8 cellular contexts compared by ENCODE assay signal in the genomic region with DNA sequence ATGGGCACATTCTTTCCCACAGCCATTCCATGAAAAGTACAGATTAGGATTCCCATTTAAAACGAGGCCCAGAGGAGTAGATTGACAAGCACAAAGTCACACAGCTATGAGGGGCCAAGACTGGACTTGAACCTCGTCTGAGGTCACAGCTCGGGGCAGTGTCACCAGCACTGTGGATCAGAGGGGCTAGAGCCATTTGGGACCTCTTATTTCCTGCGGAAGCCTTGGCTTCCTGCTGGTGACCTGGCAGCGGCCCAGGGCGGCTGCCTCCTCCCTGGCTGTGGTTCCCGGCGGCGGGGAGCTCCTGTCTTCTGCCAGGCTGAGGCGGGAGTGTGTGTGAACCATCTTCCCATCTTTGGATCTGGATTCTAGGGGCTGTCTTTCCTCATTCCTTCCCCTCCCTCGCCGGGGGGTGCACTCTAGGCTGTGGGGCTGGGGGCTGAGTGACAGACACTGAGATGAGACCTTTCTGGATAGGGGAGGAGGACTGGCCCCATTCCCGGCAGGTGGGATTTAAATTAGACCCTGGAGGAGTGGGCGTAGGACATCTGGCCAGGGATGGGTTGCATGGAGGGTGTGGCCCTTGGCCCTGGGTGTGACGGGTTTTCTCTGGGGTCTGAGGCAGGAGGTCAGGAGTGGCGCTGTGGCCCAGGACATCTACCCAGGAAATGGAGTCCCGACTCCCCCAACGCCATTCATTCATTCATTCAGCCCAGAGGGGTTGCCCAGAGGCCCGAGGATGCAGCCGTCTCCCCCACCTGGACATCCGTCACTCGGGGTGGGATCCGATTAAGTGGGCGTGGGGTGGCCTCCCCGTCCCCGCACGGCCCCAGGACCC. TPM values are rescaled to one million over a fixed set of nuclear protein-coding genes. Genes with fewer than 3 reads are reported as not detected.
DNase-seq lines count a peak whose midpoint lies in the region; ATAC-seq, FAIRE-seq and TF ChIP-seq lines count a peak whose summit lies in the region.

No MANE protein-coding gene starts in this region.

- peak overlapping the region in 1 of 4 donors; percentile 22 for H3K27ac ChIP-seq in pancreas

- no peak overlapping the region for H3K27ac Mint-ChIP-seq in activated T-cell treated with anti-CD3 and anti-CD28 coated beads, Interleukin-2, amount 50 U/mL, for 72 hours

- no peaks in the 10 kb centered on the region for H3K9me3 ChIP-seq in pancreas

- WGBS in pancreas, 2 donors, result 2 to 3% methylated on average over 26 to 27 of the region's 27 CpGs

- FAIRE-seq in pancreas (lab: Jason Lieb, UNC), result no peak

- peaks cover 20% of the 10 kb centered on the region for H3K4me1 Mint-ChIP-seq in activated T-cell treated with anti-CD3 and anti-CD28 coated beads, Interleukin-2, amount 50 U/mL, for 72 hours (ENCODE audit: low read depth)

- H3K27me3 Mint-ChIP-seq in activated T-cell treated with anti-CD3 and anti-CD28 coated beads, Interleukin-2, amount 50 U/mL, for 72 hours (ENCODE audit: low read depth), result no peaks in the 10 kb centered on the region

- peak; percentile 15 for DNase-seq in activated CD4-positive, alpha-beta T cell treated with anti-CD3 and anti-CD28 coated beads for 48 hours
- DNase-seq in activated CD4-positive, alpha-beta T cell treated with anti-CD3 and anti-CD28 coated beads, Interleukin-2, amount 50 U/mL, for 1 hour, result no peak
- peak; percentile 46 for DNase-seq in LHCN-M2 (ENCODE audit: low read depth)
- DNase-seq in activated T-cell treated with anti-CD3 and anti-CD28 coated beads, Interleukin-2, amount 50 U/mL, for 72 hours, result peak; percentile 7 to 21
- DNase-seq in globus pallidus (ENCODE audit: low spot score), result peak; percentile 7
- peak; percentile 41 to 83 (median 64) for DNase-seq in pancreas
- no peak for DNase-seq in NCI-H524 treated with DMSO at 0.1 percent for 48 hours (lab: John Stamatoyannopoulos, UW)
- no peak for DNase-seq in hippocampal formation (lab: John Stamatoyannopoulos, UW)

- H3K9me3 Mint-ChIP-seq in activated T-cell treated with anti-CD3 and anti-CD28 coated beads, Interleukin-2, amount 50 U/mL, for 72 hours, result no peaks in the 10 kb centered on the region

- no peaks in the 10 kb centered on the region for H3K36me3 ChIP-seq in pancreas

- H3K27me3 ChIP-seq in pancreas, result no peaks in the 10 kb centered on the region

- H3K36me3 Mint-ChIP-seq in activated T-cell treated with anti-CD3 and anti-CD28 coated beads, Interleukin-2, amount 50 U/mL, for 72 hours (ENCODE audit: insufficient read depth in 2 of 2), result no peaks in the 10 kb centered on the region

- intact Hi-C loops in pancreas (cut with DNase I), result no loop called here

- TF ChIP-seq CTCF in pancreas (IDR thresholded peaks at IDR 0.05), result no peak

- no peak for ATAC-seq in activated T-cell treated with anti-CD3 and anti-CD28 coated beads, Interleukin-2, amount 50 U/mL, for 72 hours (replicated peaks in 1 of 2)
- ATAC-seq in pancreas, result peak in 3 of 4 donors; percentile 29 to 36 (median 34)

- H3K4me1 ChIP-seq in pancreas, result peaks cover 6 to 35% (median 18%) of the 10 kb centered on the region in 3 donors

- H3K4me3 ChIP-seq in pancreas, result peak overlapping the region; percentile 76 to 97 (median 92)

- peak overlapping the region; percentile 79 to 84 for H3K4me3 Mint-ChIP-seq in activated T-cell treated with anti-CD3 and anti-CD28 coated beads, Interleukin-2, amount 50 U/mL, for 72 hours

RNA-seq across cellular contexts. Expression of a gene that starts 0.9 kb away (rescaled TPM):
- total RNA-seq in LHCN-M2 (2014; rRNA removed) (167 and 211 TPM in 2 replicates), pancreas (10 to 100 TPM; 44.0 to 64.1 (median 52.6) TPM)
- polyA plus RNA-seq in LHCN-M2 (2012), result 168 TPM
- total RNA-seq in activated T-cell treated with anti-CD3 and anti-CD28 coated beads, Interleukin-2, amount 50 U/mL, for 72 hours, result 10 to 100 TPM; 22.2 to 23.8 TPM
- polyA plus RNA-seq in pancreas, result 10 to 100 TPM; 33.2 to 38.0 TPM

RNA-seq across cellular contexts. Expression of a gene that starts 30.4 kb away (rescaled TPM):
- total RNA-seq in LHCN-M2 (2014; rRNA removed), result 5.8 and 12.9 TPM in 2 replicates
- 13.3 TPM for polyA plus RNA-seq in LHCN-M2 (2012)
- total RNA-seq in activated T-cell treated with anti-CD3 and anti-CD28 coated beads, Interleukin-2, amount 50 U/mL, for 72 hours, result under 1 TPM; 0.37 to 0.67 TPM
- total RNA-seq in pancreas, result 10 to 100 TPM in 2 of 6 donors, 1 to 10 TPM in 4; 4.6 to 19.5 (median 7.6) TPM
- 10 to 100 TPM in 1 of 2 donors, 1 to 10 TPM in 1; 9.4 to 16.2 TPM for polyA plus RNA-seq in pancreas

RNA-seq across cellular contexts. Expression of a gene that starts 43.0 kb away (rescaled TPM):
- total RNA-seq in LHCN-M2 (2014; rRNA removed) (157 and 196 TPM in 2 replicates), pancreas (10 to 100 TPM; 37.5 to 50.7 (median 44.7) TPM)
- 104 TPM for polyA plus RNA-seq in LHCN-M2 (2012)
- 100 to 1,000 TPM in 1 of 2 donors, 10 to 100 TPM in 1; 98.2 to 101 TPM for total RNA-seq in activated T-cell treated with anti-CD3 and anti-CD28 coated beads, Interleukin-2, amount 50 U/mL, for 72 hours
- 10 to 100 TPM; 28.5 to 50.8 TPM for polyA plus RNA-seq in pancreas

Comparison
In these comparisons a context has a peak if more than half of its experiments do, and no peak if none do; other contexts are left out.
1. DNase-seq: peak in activated CD4-positive, alpha-beta T cell treated with anti-CD3 and anti-CD28 coated beads for 48 hours (single experiment), LHCN-M2 (single experiment), activated T-cell treated with anti-CD3 and anti-CD28 coated beads, Interleukin-2, amount 50 U/mL, for 72 hours (2 of 2), globus pallidus (single experiment) and pancreas (6 of 6); none in activated CD4-positive, alpha-beta T cell treated with anti-CD3 and anti-CD28 coated beads, Interleukin-2, amount 50 U/mL, for 1 hour (single experiment), NCI-H524 treated with DMSO at 0.1 percent for 48 hours (single experiment) and hippocampal formation (0 of 2).
2. ATAC-seq: peak in pancreas (3 of 4); none in activated T-cell treated with anti-CD3 and anti-CD28 coated beads, Interleukin-2, amount 50 U/mL, for 72 hours (0 of 2).